ENCODE assay signal across 34 cellular contexts in genomic region chr6:147772724-147773123, GRCh38.
"Had no signal": no experiment of that assay in that cellular context is flagged by ENCODE, and none has a peak within 500 bp of the region (broad histone marks: within the 10 kb centered on the region; RNA-seq: fewer than 3 reads in every experiment).

No MANE protein-coding gene starts in this region.

- H3K9me3 ChIP-seq: adrenal gland, ascending aorta, body of pancreas, breast epithelium had no signal

- H3K36me3 ChIP-seq: adrenal gland, ascending aorta, brain microvascular endothelial cell, breast epithelium, cardiac muscle cell had no signal

- H3K27ac ChIP-seq: adrenal gland, ascending aorta, body of pancreas, brain microvascular endothelial cell, breast epithelium, cardiac muscle cell had no signal

- H3K4me3 ChIP-seq: adrenal gland, ascending aorta, body of pancreas, breast epithelium, cardiac muscle cell had no signal

- ATAC-seq: activated naive CD4-positive, alpha-beta T cell treated with anti-CD3 and anti-CD28 coated beads, Interleukin-2, amount 50 U/mL, for 72 hours; activated naive CD8-positive, alpha-beta T cell treated with anti-CD3 and anti-CD28 coated beads, Interleukin-2, amount 50 U/mL, for 24 hours; activated T-cell treated with anti-CD3 and anti-CD28 coated beads, Interleukin-2, amount 50 U/mL, for 4 hours; activated T-cell treated with anti-CD3 and anti-CD28 coated beads, Interleukin-2, amount 50 U/mL, for 72 hours; activated T-helper 17 cell treated with anti-CD3 and anti-CD28 coated beads, Interleukin-2, amount 50 U/mL, for 72 hours; body of pancreas had no signal

- H3K4me1 ChIP-seq: adrenal gland, ascending aorta, breast epithelium had no signal

- DNase-seq: activated effector memory CD4-positive, alpha-beta T cell treated with anti-CD3 and anti-CD28 coated beads, Interleukin-2, amount 50 U/mL, for 16 hours; activated effector memory CD4-positive, alpha-beta T cell treated with Interleukin-2 at 50 U/mL for 16 hours; activated gamma-delta T cell; activated gamma-delta T cell treated with Interleukin-2 at 50 U/mL for 16 hours; activated naive CD4-positive, alpha-beta T cell; activated naive CD4-positive, alpha-beta T cell treated with anti-CD3 and anti-CD28 coated beads for 36 hours; activated naive CD4-positive, alpha-beta T cell treated with anti-CD3 and anti-CD28 coated beads, Interleukin-2, amount 10 ng/mL, durations not matched to agents 7 days and 5 days; activated naive CD4-positive, alpha-beta T cell treated with anti-CD3 and anti-CD28 coated beads, Interleukin-2, amount 50 U/mL, for 16 hours; activated naive CD4-positive, alpha-beta T cell treated with Interleukin-2 at 50 U/mL for 16 hours; activated naive CD8-positive, alpha-beta T cell treated with anti-CD3 and anti-CD28 coated beads for 36 hours; activated naive CD8-positive, alpha-beta T cell treated with anti-CD3 and anti-CD28 coated beads, Interleukin-2, amount 10 ng/mL, durations not matched to agents 7 days and 5 days; activated naive CD8-positive, alpha-beta T cell treated with anti-CD3 and anti-CD28 coated beads, Interleukin-2, amount 50 U/mL, for 24 hours; activated T-cell treated with anti-CD3 and anti-CD28 coated beads, Interleukin-2, amount 50 U/mL, for 1 hour; activated T-cell treated with anti-CD3 and anti-CD28 coated beads, Interleukin-2, amount 50 U/mL, for 24 hours; activated T-cell treated with anti-CD3 and anti-CD28 coated beads, Interleukin-2, amount 50 U/mL, for 4 hours; activated T-cell treated with anti-CD3 and anti-CD28 coated beads, Interleukin-2, amount 50 U/mL, for 48 hours; activated T-cell treated with anti-CD3 and anti-CD28 coated beads, Interleukin-2, amount 50 U/mL, for 72 hours; adrenal gland; amniotic stem cell; amygdala; anterior cingulate cortex; aorta; body of pancreas; brain microvascular endothelial cell; caudate nucleus; central memory CD4-positive, alpha-beta T cell; cerebellar nuclear complex had no signal

- H3K27me3 ChIP-seq: adrenal gland, ascending aorta, body of pancreas, brain microvascular endothelial cell, breast epithelium, cardiac muscle cell had no signal

- FAIRE-seq: astrocyte, bronchial epithelial cell had no signal
